ENCODE assay signal across 13 cellular contexts in genomic region chrX:106769288-106769687, GRCh38. TPM values are rescaled to one million over a fixed set of nuclear protein-coding genes. Genes with fewer than 3 reads are reported as not detected.
"Had no signal": no experiment of that assay in that cellular context is flagged by ENCODE, and none has a peak within 500 bp of the region (broad histone marks: within the 10 kb centered on the region; RNA-seq: fewer than 3 reads in every experiment).

No MANE protein-coding gene starts in this region.

RNA-seq across cellular contexts. Expression of gene RNF128, which starts 42.8 kb away (rescaled TPM):
- total RNA-seq: activated B cell treated with CpG ODN at 0.5 μM for 24 hours; activated CD4-positive, alpha-beta memory T cell treated with anti-CD3 and anti-CD28 coated beads for 36 hours; activated CD4-positive, alpha-beta memory T cell treated with anti-CD3 and anti-CD28 coated beads, Interleukin-2, amount 10 ng/mL, durations not matched to agents 7 days and 5 days; activated CD4-positive, alpha-beta T cell treated with anti-CD3 and anti-CD28 coated beads for 36 hours; activated CD4-positive, alpha-beta T cell treated with anti-CD3 and anti-CD28 coated beads, Interleukin-2, amount 10 ng/mL, durations not matched to agents 24 days and 14 days; activated CD4-positive, alpha-beta T cell treated with anti-CD3 and anti-CD28 coated beads, Interleukin-2, amount 10 ng/mL, durations not matched to agents 7 days and 5 days; activated CD8-positive, alpha-beta memory T cell treated with anti-CD3 and anti-CD28 coated beads for 36 hours; activated CD8-positive, alpha-beta memory T cell treated with anti-CD3 and anti-CD28 coated beads, Interleukin-2, amount 10 ng/mL, durations not matched to agents 7 days and 5 days; activated CD8-positive, alpha-beta T cell treated with anti-CD3 and anti-CD28 coated beads for 36 hours; activated CD8-positive, alpha-beta T cell treated with anti-CD3 and anti-CD28 coated beads, Interleukin-2, amount 10 ng/mL, durations not matched to agents 7 days and 5 days; T-helper 1 cell treated with Interleukin-12 subunit alpha and Interleukin-12 subunit beta and Interleukin-4 antibody, amounts not matched to agents 30 ng/mL and 1 ng/mL, for 36 hours; T-helper 17 cell; T-helper 2 cell treated with Interferon-gamma antibody and Interleukin-4, amounts not matched to agents 100 ng/mL and 5 ng/mL, for 36 hours had no signal
